Comparison of ENCODE assay signal across 9 cellular contexts in genomic region chr7:94396044-94396443, GRCh38. TPM values are rescaled to one million over a fixed set of nuclear protein-coding genes. Genes with fewer than 3 reads are reported as not detected.
DNase-seq lines count a peak whose midpoint lies in the region; ATAC-seq, FAIRE-seq and TF ChIP-seq lines count a peak whose summit lies in the region.
"Had no signal": no experiment of that assay in that cellular context is flagged by ENCODE, and none has a peak within 500 bp of the region (broad histone marks: within the 10 kb centered on the region; RNA-seq: fewer than 3 reads in every experiment).

No MANE protein-coding gene starts in this region.

- H3K4me3 ChIP-seq in liver (ENCODE audit: low read depth in 1 of 3, low read length in 3 of 3) (peak overlapping the region in 1 of 3 donors; percentile 24), HepG2 (replicated peaks in 1 of 3; ENCODE audit: insufficient read depth in 1 of 3, low read depth in 2 of 3, low read length in 3 of 3) (no peak overlapping the region), endothelial cell of umbilical vein (replicated peaks in 1 of 3; ENCODE audit: insufficient read depth in 1 of 3, low read depth in 1 of 3, low read length in 3 of 3) (peak overlapping the region in 1 of 3 experiments; percentile 22), muscle layer of duodenum (ENCODE audit: low read depth in 1 of 2, low read length in 2 of 2) (peak overlapping the region; percentile 85 to 91), aorta (ENCODE audit: low read length in 2 of 2) (peak overlapping the region; percentile 85 to 97)
- H3K4me3 ChIP-seq: BLaER1 treated with 17β-estradiol and CSF1 and Interleukin-3, amounts not matched to agents 10 nM and 100 nM had no signal

- POLR2A ChIA-PET in HepG2 (lab: Yijun Ruan, JAX) (no interaction called here), endothelial cell of umbilical vein (lab: Charles Lee) (interaction anchor here (0.5 to 1.2 kb wide), 3 partner anchors 100 to 845 kb away, joined by 3 to 5 read pairs (median 5); no protein-coding TSS in a partner anchor)

- TF ChIP-seq EP300 in HepG2 (IDR thresholded peaks at IDR 0.05; ENCODE audit: low read depth in 2 of 2, low read length in 2 of 2) (no peak), HepG2 (CRISPR knock-in tag; IDR thresholded peaks at IDR 0.05; ENCODE audit: borderline replicate concordance) (no peak)

- peak overlapping the region; percentile 4 to 78 for H3K27ac ChIP-seq in liver (ENCODE audit: low read depth in 1 of 2, low read length in 2 of 2)
- H3K27ac ChIP-seq in HepG2 (ENCODE audit: extremely low read length, insufficient read depth, low read length), result no peak overlapping the region
- H3K27ac ChIP-seq in endothelial cell of umbilical vein (ENCODE audit: insufficient read depth, low read depth, low read length), result no peak overlapping the region
- peak overlapping the region; percentile 99 for H3K27ac ChIP-seq in muscle layer of duodenum (ENCODE audit: low read length)
- peak overlapping the region; percentile 56 to 77 for H3K27ac ChIP-seq in aorta (ENCODE audit: low read depth in 1 of 2, low read length in 2 of 2)
- H3K27ac ChIP-seq: BLaER1 treated with 17β-estradiol and CSF1 and Interleukin-3, amounts not matched to agents 10 nM and 100 nM had no signal

- H3K9me1 ChIP-seq in endothelial cell of umbilical vein (replicated peaks; ENCODE audit: control insufficient read depth, extremely low read depth, insufficient read depth, low read length), result no peaks in the 10 kb centered on the region

- H3K79me2 ChIP-seq in HepG2 (ENCODE audit: insufficient read depth, low read length) (no peaks in the 10 kb centered on the region), endothelial cell of umbilical vein (ENCODE audit: control insufficient read depth, insufficient read depth, low read length) (no peaks in the 10 kb centered on the region)

- TF ChIP-seq RAD21 in liver (IDR thresholded peaks at IDR 0.05) (no peak), HepG2 (CRISPR knock-in tag; IDR thresholded peaks at IDR 0.05) (no peak)

- ATAC-seq in HepG2 (no peak), aorta (ENCODE audit: low FRiP score) (peak; percentile 40), GM21717 (IDR thresholded peaks at IDR 0.05; ENCODE audit: unreplicated experiment) (no peak)

- intact Hi-C loops in HepG2 (cut with micrococcal nuclease; ENCODE audit: unreplicated experiment) (loop anchor here (5.0 kb wide), 1 partner anchor 679 kb away; no protein-coding TSS in a partner anchor), endothelial cell of umbilical vein (cut with micrococcal nuclease) (loop anchor here (5.0 to 10.0 kb wide), 5 partner anchors 311 to 1151 kb away; partner anchors contain the start of gene TFPI2), aorta (cut with DNase I) (loop anchor here in 1 of 2 donors (5.0 kb wide), 1 partner anchor 36 kb away; no protein-coding TSS in a partner anchor)

- no peaks in the 10 kb centered on the region for H3K9me3 ChIP-seq in liver (ENCODE audit: control insufficient read depth in 4 of 4, low read length in 3 of 4)
- H3K9me3 ChIP-seq in HepG2 (ENCODE audit: low read length), result no peaks in the 10 kb centered on the region
- H3K9me3 ChIP-seq in endothelial cell of umbilical vein (replicated peaks; ENCODE audit: control insufficient read depth, insufficient read depth, low read length), result no peaks in the 10 kb centered on the region
- no peaks in the 10 kb centered on the region for H3K9me3 ChIP-seq in muscle layer of duodenum (ENCODE audit: control insufficient read depth in 1 of 2, low read length in 2 of 2)
- no peaks in the 10 kb centered on the region for H3K9me3 ChIP-seq in aorta (ENCODE audit: control insufficient read depth, low read length)
- H3K9me3 ChIP-seq: BLaER1 treated with 17β-estradiol and CSF1 and Interleukin-3, amounts not matched to agents 10 nM and 100 nM had no signal

- H3K27me3 ChIP-seq in liver (ENCODE audit: control insufficient read depth in 4 of 4, insufficient read depth in 4 of 4, low read length in 3 of 4), result peaks cover 0 to 10% (median 0%) of the 10 kb centered on the region in 4 donors
- no peaks in the 10 kb centered on the region; a peak in 1 of 5 replicates for H3K27me3 ChIP-seq in HepG2 (ENCODE audit: control insufficient read depth in 1 of 2, insufficient read depth in 2 of 2, low read length in 2 of 2)
- H3K27me3 ChIP-seq in endothelial cell of umbilical vein (ENCODE audit: control insufficient read depth in 2 of 2, insufficient read depth in 2 of 2, low read length in 2 of 2), result no peaks in the 10 kb centered on the region
- no peaks in the 10 kb centered on the region for H3K27me3 ChIP-seq in muscle layer of duodenum (ENCODE audit: low read depth, low read length)
- no peaks in the 10 kb centered on the region for H3K27me3 ChIP-seq in aorta (ENCODE audit: control insufficient read depth in 1 of 2, insufficient read depth in 2 of 2, low read length in 1 of 2)

- no TSS peak for BruUV-seq in HepG2 (replicated peaks; lab: Mats Ljungman, UMichigan)
- BruUV-seq in endothelial cell of umbilical vein (replicated peaks; lab: Mats Ljungman, UMichigan), result no TSS peak

- H3K4me1 ChIP-seq in liver (ENCODE audit: control insufficient read depth in 4 of 4, insufficient read depth in 4 of 4, low read length in 3 of 4), result peaks cover 0 to 5% (median 2%) of the 10 kb centered on the region in 4 donors
- H3K4me1 ChIP-seq in HepG2 (ENCODE audit: insufficient read depth, low read length), result no peaks in the 10 kb centered on the region
- H3K4me1 ChIP-seq in endothelial cell of umbilical vein (ENCODE audit: control insufficient read depth, extremely low read depth, insufficient read depth, low read length), result peaks cover 17% of the 10 kb centered on the region
- peaks cover 7 to 58% of the 10 kb centered on the region in 2 donors for H3K4me1 ChIP-seq in muscle layer of duodenum (ENCODE audit: control insufficient read depth in 1 of 2, insufficient read depth in 2 of 2, low read length in 2 of 2)
- peaks cover 0 to 2% of the 10 kb centered on the region in 2 donors for H3K4me1 ChIP-seq in aorta (ENCODE audit: control insufficient read depth in 1 of 2, insufficient read depth in 2 of 2, low read length in 2 of 2)

- H3K36me3 ChIP-seq in liver (ENCODE audit: control insufficient read depth in 4 of 4, insufficient read depth in 3 of 4, low read depth in 1 of 4, low read length in 3 of 4) (no peaks in the 10 kb centered on the region), HepG2 (replicated peaks in 1 of 2; ENCODE audit: control insufficient read depth in 1 of 2, insufficient read depth in 2 of 2, low read length in 2 of 2) (no peaks in the 10 kb centered on the region), endothelial cell of umbilical vein (ENCODE audit: control insufficient read depth in 2 of 2, extremely low read depth in 1 of 2, insufficient read depth in 2 of 2, low read length in 2 of 2) (no peaks in the 10 kb centered on the region), muscle layer of duodenum (ENCODE audit: control insufficient read depth in 1 of 2, insufficient read depth in 2 of 2, low read length in 2 of 2) (peaks cover 13 to 42% of the 10 kb centered on the region in 2 donors), aorta (ENCODE audit: control insufficient read depth in 1 of 2, insufficient read depth in 2 of 2, low read length in 1 of 2) (peaks cover 0 to 1% of the 10 kb centered on the region in 2 donors)
- H3K36me3 ChIP-seq: BLaER1 treated with 17β-estradiol and CSF1 and Interleukin-3, amounts not matched to agents 10 nM and 100 nM had no signal

- 51% methylated on average over 4 of the region's 4 CpGs for WGBS in liver
- 23% methylated on average over 4 of the region's 4 CpGs for whole genome bisulfite sequencing in HepG2 (ENCODE audit: low lambda C conversion rate)
- WGBS in aorta, 2 donors, result 1 to 4% methylated on average over 4 of the region's 4 CpGs

- H3K9ac ChIP-seq in liver (ENCODE audit: low read depth in 1 of 2, low read length in 2 of 2) (no peak overlapping the region), HepG2 (ENCODE audit: insufficient read depth, low read depth, low read length) (no peak overlapping the region), endothelial cell of umbilical vein (replicated peaks; ENCODE audit: extremely low read depth, insufficient read depth, low read length) (no peak overlapping the region)
- H3K9ac ChIP-seq: BLaER1 treated with 17β-estradiol and CSF1 and Interleukin-3, amounts not matched to agents 10 nM and 100 nM had no signal

- dilution Hi-C loops in endothelial cell of umbilical vein (cut with MboI; ENCODE audit: extremely low pct_ligation_motif_present, low sequenced_read_pairs), result no loop called here

- H4K20me1 ChIP-seq in HepG2 (ENCODE audit: insufficient read depth, low read length) (no peaks in the 10 kb centered on the region), endothelial cell of umbilical vein (replicated peaks; ENCODE audit: control insufficient read depth, extremely low read depth, insufficient read depth, low read length) (no peaks in the 10 kb centered on the region)
- H4K20me1 ChIP-seq: BLaER1 treated with 17β-estradiol and CSF1 and Interleukin-3, amounts not matched to agents 10 nM and 100 nM had no signal

- no peak for FAIRE-seq in HepG2 (lab: Jason Lieb, UNC)
- FAIRE-seq in endothelial cell of umbilical vein (lab: Jason Lieb, UNC), result no peak

- TF ChIP-seq POLR2A in HepG2 (IDR thresholded peaks at IDR 0.05; ENCODE audit: insufficient read depth in 1 of 2, low read depth in 2 of 2, low read length in 2 of 2) (no peak), endothelial cell of umbilical vein (IDR thresholded peaks at IDR 0.05; ENCODE audit: low read depth, low read length) (no peak)

- TF ChIP-seq CTCF in liver (IDR thresholded peaks at IDR 0.05; ENCODE audit: low read depth, low read length, missing input control), result no peak
- TF ChIP-seq CTCF in HepG2 (CRISPR knock-in tag; IDR thresholded peaks at IDR 0.05), result no peak
- no peak for TF ChIP-seq CTCF in endothelial cell of umbilical vein (IDR thresholded peaks at IDR 0.05; ENCODE audit: extremely low read depth in 1 of 2, insufficient read depth in 1 of 2, low read depth in 1 of 2, low read length in 2 of 2)

- no peak overlapping the region for H3K4me2 ChIP-seq in HepG2 (ENCODE audit: low read depth, low read length)
- no peak overlapping the region for H3K4me2 ChIP-seq in endothelial cell of umbilical vein (ENCODE audit: insufficient read depth, low read length)

- in situ Hi-C loops in HepG2 (cut with HindIII; ENCODE audit: extremely low pct_ligation_motif_present, low pct_unique_long_range_greater_than_20kb), result no loop called here

- H2AFZ ChIP-seq in HepG2 (ENCODE audit: low read length) (no peak overlapping the region), endothelial cell of umbilical vein (ENCODE audit: low read depth, low read length) (peak overlapping the region; percentile 6)

- DNase-seq in HepG2 (ENCODE audit: low spot score) (no peak), endothelial cell of umbilical vein (ENCODE audit: low read depth, low spot score) (no peak), aorta (no peak), occipital lobe (lab: John Stamatoyannopoulos, UW) (no peak), CD1c-positive myeloid dendritic cell (ENCODE audit: extremely low spot score) (no peak)

- CTCF ChIA-PET in HepG2 (lab: Yijun Ruan, JAX; ENCODE audit: low intra/inter-chr PET ratio, low total read pairs) (interaction anchor here (1.5 kb wide), 1 partner anchor 107 kb away, joined by 12 read pairs; no protein-coding TSS in a partner anchor), endothelial cell of umbilical vein (lab: Charles Lee) (interaction anchor here (0.9 to 3.8 kb wide), 42 partner anchors 8 to 1290 kb away, joined by 3 to 868 read pairs (median 6); partner anchors contain the start of genes PON2 and SGCE)

RNA-seq across cellular contexts. Expression of gene COL1A2, which starts 1.3 kb away (rescaled TPM):
- total RNA-seq in liver (10 to 100 TPM; 35.0 to 86.2 TPM), HepG2 (2016; rRNA removed; fragmentation: Illumina TruSeq; extraction: Trizol) (not detected in 2 replicates), endothelial cell of umbilical vein (5.6 and 40.8 TPM in 2 replicates), aorta (1,000 to 10,000 TPM in 1 of 2 donors, 100 to 1,000 TPM in 1; 844 to 1,770 TPM), occipital lobe (124 TPM)
- polyA plus RNA-seq in liver (10 to 100 TPM; 11.5 to 49.1 TPM), HepG2 (2011; rRNA removed) (not detected in 2 replicates), endothelial cell of umbilical vein (26.9 and 28.9 TPM in 2 replicates), aorta (1,000 to 10,000 TPM in 1 of 2 donors, 100 to 1,000 TPM in 1; 282 to 1,047 TPM)
- not detected in 2 replicates for total RNA-seq in HepG2 (2016; cell fraction: cytosol; rRNA removed; fragmentation: Illumina TruSeq; extraction: Trizol; ENCODE audit: low read depth)
- total RNA-seq in HepG2 (2016; cell fraction: insoluble cytoplasmic fraction; rRNA removed; fragmentation: Illumina TruSeq; extraction: Trizol), result not detected in 2 replicates
- total RNA-seq in HepG2 (2016; cell fraction: membrane; rRNA removed; fragmentation: Illumina TruSeq; extraction: Trizol), result not detected in 2 replicates
- total RNA-seq in HepG2 (2016; cell fraction: nucleus; rRNA removed; fragmentation: Illumina TruSeq; extraction: Trizol), result not detected in 2 replicates
- polyA plus RNA-seq in HepG2 (2011; cell fraction: cytosol; rRNA removed), result not detected in 2 replicates
- polyA plus RNA-seq in HepG2 (2011; cell fraction: nucleus; rRNA removed), result not detected in 2 replicates
- not detected in 2 replicates for polyA plus RNA-seq in HepG2 (2012)
- not detected in 2 replicates for polyA plus RNA-seq in HepG2 (2016; cell fraction: cytosol; fragmentation: Illumina TruSeq; extraction: Trizol; ENCODE audit: low read depth)
- not detected in 2 replicates for polyA plus RNA-seq in HepG2 (2016; cell fraction: insoluble cytoplasmic fraction; fragmentation: Illumina TruSeq; extraction: Trizol; ENCODE audit: low read depth)
- polyA plus RNA-seq in HepG2 (2016; cell fraction: membrane; fragmentation: Illumina TruSeq; extraction: Trizol; ENCODE audit: low read depth), result not detected in 2 replicates
- polyA plus RNA-seq in HepG2 (2016; cell fraction: nucleus; fragmentation: Illumina TruSeq; extraction: Trizol; ENCODE audit: insufficient read depth, low read depth), result not detected in 2 replicates
- polyA minus RNA-seq in HepG2 (2011; rRNA and poly(A)+ RNA removed; ENCODE audit: low replicate concordance), result 0.07 TPM in 1 of 2 replicates, not detected in the other
- polyA minus RNA-seq in HepG2 (2011; cell fraction: cytosol; rRNA and poly(A)+ RNA removed), result not detected in 2 replicates
- not detected in 2 replicates for polyA minus RNA-seq in HepG2 (2011; cell fraction: nucleus; rRNA and poly(A)+ RNA removed)
- polyA plus RNA-seq in endothelial cell of umbilical vein (2011; cell fraction: cytosol; rRNA removed), result 20.3 and 26.0 TPM in 2 replicates
- 45.0 and 63.2 TPM in 2 replicates for polyA plus RNA-seq in endothelial cell of umbilical vein (2011; cell fraction: nucleus; rRNA removed)
- polyA plus RNA-seq in endothelial cell of umbilical vein (2012), result 3.9 and 5.7 TPM in 2 replicates
- polyA minus RNA-seq in endothelial cell of umbilical vein, result 31.0 and 41.5 TPM in 2 replicates
- polyA minus RNA-seq in endothelial cell of umbilical vein (2011; cell fraction: cytosol; rRNA and poly(A)+ RNA removed), result not detected
- 17.7 and 24.1 TPM in 2 replicates for polyA minus RNA-seq in endothelial cell of umbilical vein (2011; cell fraction: nucleus; rRNA and poly(A)+ RNA removed)

Comparison
In these comparisons a context has a peak if more than half of its experiments do, and no peak if none do; other contexts are left out.
1. H3K27ac ChIP-seq: peak in liver (2 of 2), muscle layer of duodenum (single experiment) and aorta (2 of 2); none in HepG2 (single experiment) and endothelial cell of umbilical vein (single experiment).
2. H3K4me3 ChIP-seq: peak in muscle layer of duodenum (2 of 2) and aorta (2 of 2); none in HepG2 (0 of 3).